ENCODE assay signal across 1 cellular context in the genomic region with DNA sequence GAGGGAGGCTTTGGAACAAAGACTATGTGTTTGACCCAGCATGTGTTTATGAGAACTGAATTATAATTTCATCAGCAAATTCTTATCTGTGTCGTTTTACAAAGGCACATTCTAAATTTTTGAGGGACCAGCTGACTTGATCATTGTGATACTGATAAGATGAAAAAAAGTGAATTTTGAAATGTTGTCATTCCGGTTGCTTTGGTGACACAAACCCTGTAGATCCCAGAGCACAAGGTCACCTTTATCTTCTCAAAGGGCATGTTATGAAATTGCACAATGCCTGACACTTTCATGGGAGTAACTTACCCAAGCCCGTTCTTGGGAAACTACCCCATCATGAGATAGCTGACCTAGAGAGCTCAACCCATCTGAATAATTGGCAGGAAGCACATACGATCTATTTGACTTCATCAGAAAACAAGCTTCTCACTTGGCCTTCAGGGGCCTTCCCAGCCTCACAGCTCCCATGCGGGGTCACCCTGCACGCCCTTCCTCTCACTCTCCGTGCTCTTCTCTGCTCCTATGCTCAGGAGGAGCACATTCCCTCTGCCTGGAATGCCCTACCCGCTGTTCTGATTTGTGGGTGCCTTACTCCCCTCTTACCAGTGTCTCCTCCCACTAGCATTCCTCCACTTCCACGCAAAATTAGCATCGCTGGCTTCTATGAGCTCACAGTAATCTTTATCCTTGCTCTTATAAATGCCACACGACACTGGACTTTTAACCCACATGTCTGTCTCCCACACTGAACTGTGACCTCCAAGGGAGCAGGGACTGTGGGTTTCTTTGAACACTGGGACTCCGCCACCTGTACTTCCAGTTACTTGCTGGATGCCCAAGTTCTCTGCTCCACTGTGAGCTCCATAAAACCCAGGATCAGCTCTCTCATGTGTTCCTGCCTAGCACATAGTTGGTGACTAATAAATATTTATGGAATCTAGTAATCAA.
A peak's percentile ranks its signal among the peaks of the same experiment; 100 is the strongest.
TF ChIP-seq lines count a peak whose summit lies in the region.

No MANE protein-coding gene starts in this region.

TF ChIP-seq in HepG2, 621 proteins besides CTCF, POLR2A, EP300 and RAD21 (continued from another document and continues in another):
- TF ChIP-seq ZHX2 (IDR thresholded peaks at IDR 0.05; ENCODE audit: low read depth), result peak; percentile 66; the same call in 1 of the 2 replicates
- no peak; the same call in 1 of the 2 replicates for TF ChIP-seq ZHX2 (CRISPR knock-in tag; IDR thresholded peaks at IDR 0.05; ENCODE audit: borderline replicate concordance)
- TF ChIP-seq ZKSCAN8 (CRISPR knock-in tag; IDR thresholded peaks at IDR 0.05; ENCODE audit: borderline replicate concordance), result peak; percentile 94
- no peak for TF ChIP-seq THAP7 (CRISPR knock-in tag; IDR thresholded peaks at IDR 0.05)
- TF ChIP-seq TMF1 (CRISPR knock-in tag; IDR thresholded peaks at IDR 0.05; ENCODE audit: low read depth), result no peak
- TF ChIP-seq, protein P1, sequence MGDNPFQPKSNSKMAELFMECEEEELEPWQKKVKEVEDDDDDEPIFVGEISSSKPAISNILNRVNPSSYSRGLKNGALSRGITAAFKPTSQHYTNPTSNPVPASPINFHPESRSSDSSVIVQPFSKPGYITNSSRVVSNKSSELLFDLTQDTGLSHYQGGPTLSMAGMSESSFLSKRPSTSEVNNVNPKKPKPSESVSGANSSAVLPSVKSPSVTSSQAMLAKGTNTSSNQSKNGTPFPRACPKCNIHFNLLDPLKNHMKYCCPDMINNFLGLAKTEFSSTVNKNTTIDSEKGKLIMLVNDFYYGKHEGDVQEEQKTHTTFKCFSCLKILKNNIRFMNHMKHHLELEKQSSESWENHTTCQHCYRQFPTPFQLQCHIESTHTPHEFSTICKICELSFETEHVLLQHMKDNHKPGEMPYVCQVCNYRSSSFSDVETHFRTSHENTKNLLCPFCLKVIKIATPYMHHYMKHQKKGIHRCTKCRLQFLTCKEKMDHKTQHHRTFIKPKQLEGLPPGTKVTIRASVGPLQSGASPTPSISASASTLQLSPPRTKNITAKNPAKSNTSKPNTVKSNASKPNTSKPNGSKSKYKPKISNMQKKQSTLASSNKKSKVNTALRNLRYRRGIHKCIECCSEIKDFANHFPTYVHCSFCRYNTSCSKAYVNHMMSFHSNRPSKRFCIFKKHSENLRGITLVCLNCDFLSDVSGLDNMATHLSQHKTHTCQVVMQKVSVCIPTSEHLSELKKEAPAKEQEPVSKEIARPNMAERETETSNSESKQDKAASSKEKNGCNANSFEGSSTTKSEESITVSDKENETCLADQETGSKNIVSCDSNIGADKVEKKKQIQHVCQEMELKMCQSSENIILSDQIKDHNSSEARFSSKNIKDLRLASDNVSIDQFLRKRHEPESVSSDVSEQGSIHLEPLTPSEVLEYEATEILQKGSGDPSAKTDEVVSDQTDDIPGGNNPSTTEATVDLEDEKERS (CRISPR knock-in tag; IDR thresholded peaks at IDR 0.05), result peak; percentile 98
- TF ChIP-seq FOXK1 (CRISPR knock-in tag; IDR thresholded peaks at IDR 0.05; ENCODE audit: borderline replicate concordance, low read depth), result peak; percentile 98
- TF ChIP-seq, protein P2, sequence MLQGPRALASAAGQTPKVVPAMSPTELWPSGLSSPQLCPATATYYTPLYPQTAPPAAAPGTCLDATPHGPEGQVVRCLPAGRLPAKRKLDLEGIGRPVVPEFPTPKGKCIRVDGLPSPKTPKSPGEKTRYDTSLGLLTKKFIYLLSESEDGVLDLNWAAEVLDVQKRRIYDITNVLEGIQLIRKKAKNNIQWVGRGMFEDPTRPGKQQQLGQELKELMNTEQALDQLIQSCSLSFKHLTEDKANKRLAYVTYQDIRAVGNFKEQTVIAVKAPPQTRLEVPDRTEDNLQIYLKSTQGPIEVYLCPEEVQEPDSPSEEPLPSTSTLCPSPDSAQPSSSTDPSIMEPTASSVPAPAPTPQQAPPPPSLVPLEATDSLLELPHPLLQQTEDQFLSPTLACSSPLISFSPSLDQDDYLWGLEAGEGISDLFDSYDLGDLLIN (CRISPR knock-in tag; IDR thresholded peaks at IDR 0.05; ENCODE audit: borderline replicate concordance), result no peak
- TF ChIP-seq FOXJ3 (CRISPR knock-in tag; IDR thresholded peaks at IDR 0.05; ENCODE audit: borderline replicate concordance), result peak; percentile 100
- peak; percentile 99 for TF ChIP-seq NR2F1 (CRISPR knock-in tag; IDR thresholded peaks at IDR 0.05)
- 0 out of 2 replicates have a peak, but pooled peaks have one; percentile 28 for TF ChIP-seq SSRP1 (CRISPR knock-in tag; IDR thresholded peaks at IDR 0.05)
- no peak for TF ChIP-seq NRL (CRISPR knock-in tag; IDR thresholded peaks at IDR 0.05; ENCODE audit: borderline replicate concordance)
- TF ChIP-seq ZBTB1 (CRISPR knock-in tag; IDR thresholded peaks at IDR 0.05; ENCODE audit: borderline replicate concordance), result no peak
- peak; percentile 94 for TF ChIP-seq ZNF644 (CRISPR knock-in tag; IDR thresholded peaks at IDR 0.05; ENCODE audit: low read depth)
- TF ChIP-seq DNMT1 (CRISPR knock-in tag; IDR thresholded peaks at IDR 0.05), result no peak
- peak; percentile 92 for TF ChIP-seq ZMYM4 (CRISPR knock-in tag; IDR thresholded peaks at IDR 0.05)
- peak; percentile 99 for TF ChIP-seq BCL6 (CRISPR knock-in tag; IDR thresholded peaks at IDR 0.05)
- TF ChIP-seq, protein P3, sequence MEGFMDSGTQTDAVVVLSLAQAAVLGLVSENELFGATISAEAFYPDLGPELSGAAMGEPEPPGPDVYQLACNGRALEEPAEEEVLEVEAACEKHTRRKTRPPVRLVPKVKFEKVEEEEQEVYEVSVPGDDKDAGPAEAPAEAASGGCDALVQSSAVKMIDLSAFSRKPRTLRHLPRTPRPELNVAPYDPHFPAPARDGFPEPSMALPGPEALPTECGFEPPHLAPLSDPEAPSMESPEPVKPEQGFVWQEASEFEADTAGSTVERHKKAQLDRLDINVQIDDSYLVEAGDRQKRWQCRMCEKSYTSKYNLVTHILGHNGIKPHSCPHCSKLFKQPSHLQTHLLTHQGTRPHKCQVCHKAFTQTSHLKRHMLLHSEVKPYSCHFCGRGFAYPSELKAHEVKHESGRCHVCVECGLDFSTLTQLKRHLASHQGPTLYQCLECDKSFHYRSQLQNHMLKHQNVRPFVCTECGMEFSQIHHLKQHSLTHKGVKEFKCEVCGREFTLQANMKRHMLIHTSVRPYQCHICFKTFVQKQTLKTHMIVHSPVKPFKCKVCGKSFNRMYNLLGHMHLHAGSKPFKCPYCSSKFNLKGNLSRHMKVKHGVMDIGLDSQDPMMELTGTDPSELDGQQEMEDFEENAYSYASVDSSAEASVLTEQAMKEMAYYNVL (CRISPR knock-in tag; IDR thresholded peaks at IDR 0.05; ENCODE audit: borderline replicate concordance), result peak; percentile 87
- 0 out of 2 replicates have a peak, but pooled peaks have one; percentile 33 for TF ChIP-seq RBAK (CRISPR knock-in tag; IDR thresholded peaks at IDR 0.05)
- TF ChIP-seq LCORL (IDR thresholded peaks at IDR 0.05), result 0 out of 2 replicates have a peak, but pooled peaks have one; percentile 63
- peak; percentile 69 for TF ChIP-seq LCORL (CRISPR knock-in tag; IDR thresholded peaks at IDR 0.05)
- TF ChIP-seq PRMT3 (CRISPR knock-in tag; IDR thresholded peaks at IDR 0.05; ENCODE audit: borderline replicate concordance, low read depth), result 0 out of 2 replicates have a peak, but pooled peaks have one; percentile 45
- TF ChIP-seq PCBP1 (IDR thresholded peaks at IDR 0.05; ENCODE audit: borderline replicate concordance, low read depth, low read length), result no peak
- no peak for TF ChIP-seq MTA3 (CRISPR knock-in tag; IDR thresholded peaks at IDR 0.05)
- no peak for TF ChIP-seq ZNF354B (CRISPR knock-in tag; IDR thresholded peaks at IDR 0.05)
- no peak for TF ChIP-seq GLI4 (CRISPR knock-in tag; IDR thresholded peaks at IDR 0.05; ENCODE audit: borderline replicate concordance)
- TF ChIP-seq SRSF1 (optimal IDR thresholded peaks at IDR 0.05; ENCODE audit: low read depth, low read length), result no peak
- peak; percentile 96 for TF ChIP-seq TFAP4 (IDR thresholded peaks at IDR 0.05; ENCODE audit: borderline replicate concordance, low read depth)
- peak; percentile 62; the same call in 1 of the 2 replicates for TF ChIP-seq ZBTB3 (CRISPR knock-in tag; IDR thresholded peaks at IDR 0.05; ENCODE audit: borderline replicate concordance, low read depth)
- no peak for TF ChIP-seq PAX8 (CRISPR knock-in tag; IDR thresholded peaks at IDR 0.05; ENCODE audit: borderline replicate concordance)
- peak; percentile 99 for TF ChIP-seq MED8 (CRISPR knock-in tag; IDR thresholded peaks at IDR 0.05; ENCODE audit: insufficient replicate concordance)
- TF ChIP-seq ZNF275 (CRISPR knock-in tag; IDR thresholded peaks at IDR 0.05; ENCODE audit: borderline replicate concordance), result peak; percentile 91; the same call in 1 of the 2 replicates
- TF ChIP-seq ZNF878 (CRISPR knock-in tag; IDR thresholded peaks at IDR 0.05), result peak; percentile 76; the same call in 1 of the 2 replicates
- TF ChIP-seq MED13 (CRISPR knock-in tag; IDR thresholded peaks at IDR 0.05), result peak; percentile 100
- no peak for TF ChIP-seq ZFAT (CRISPR knock-in tag; conservative IDR thresholded peaks at IDR 0.05)
- TF ChIP-seq, protein P4, sequence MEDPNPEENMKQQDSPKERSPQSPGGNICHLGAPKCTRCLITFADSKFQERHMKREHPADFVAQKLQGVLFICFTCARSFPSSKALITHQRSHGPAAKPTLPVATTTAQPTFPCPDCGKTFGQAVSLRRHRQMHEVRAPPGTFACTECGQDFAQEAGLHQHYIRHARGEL (CRISPR knock-in tag; IDR thresholded peaks at IDR 0.05), result no peak
- peak; percentile 99 for TF ChIP-seq HMG20A (CRISPR knock-in tag; IDR thresholded peaks at IDR 0.05; ENCODE audit: borderline replicate concordance)
- TF ChIP-seq ZNF768 (CRISPR knock-in tag; IDR thresholded peaks at IDR 0.05), result no peak
- TF ChIP-seq ZNF607 (CRISPR knock-in tag; IDR thresholded peaks at IDR 0.05; ENCODE audit: borderline replicate concordance), result 0 out of 2 replicates have a peak, but pooled peaks have one; percentile 32
- TF ChIP-seq ZNF274 (CRISPR knock-in tag; IDR thresholded peaks at IDR 0.05), result no peak
- peak; percentile 98 for TF ChIP-seq ZNF414 (CRISPR knock-in tag; IDR thresholded peaks at IDR 0.05)
- TF ChIP-seq MAFF (IDR thresholded peaks at IDR 0.05; ENCODE audit: low read depth, low read length), result peak; percentile 28; the same call in 1 of the 2 replicates
- TF ChIP-seq IRX3 (CRISPR knock-in tag; IDR thresholded peaks at IDR 0.05; ENCODE audit: borderline replicate concordance, low read depth), result no peak; the same call in 1 of the 2 replicates
